16 cellular contexts compared by ENCODE assay signal in genomic region chr9:121601234-121601633, GRCh38. TPM values are rescaled to one million over a fixed set of nuclear protein-coding genes. Genes with fewer than 3 reads are reported as not detected.
DNase-seq lines count a peak whose midpoint lies in the region; TF ChIP-seq lines count a peak whose summit lies in the region.
"Had no signal": no experiment of that assay in that cellular context is flagged by ENCODE, and none has a peak within 500 bp of the region (broad histone marks: within the 10 kb centered on the region; RNA-seq: fewer than 3 reads in every experiment).

No MANE protein-coding gene starts in this region.

- POLR2A ChIA-PET in Caco-2 (lab: Charles Lee): no interaction called here

- TF ChIP-seq CTCF in Caco-2 (IDR thresholded peaks at IDR 0.05; ENCODE audit: insufficient read depth in 1 of 2, low read depth in 1 of 2, low read length in 1 of 2, severe bottlenecking in 1 of 2, unreplicated experiment in 1 of 2) (no peak), choroid plexus epithelial cell (conservative IDR thresholded peaks at IDR 0.05; ENCODE audit: low read depth, low read length) (no peak), neural crest cell (conservative IDR thresholded peaks at IDR 0.05) (no peak)

- no TSS peak for BruUV-seq in Caco-2 (replicated peaks; lab: Mats Ljungman, UMichigan)

- H3K9me3 Mint-ChIP-seq in Caco-2 (ENCODE audit: unreplicated experiment) (no peaks in the 10 kb centered on the region), neural crest cell (peaks cover 4% of the 10 kb centered on the region)

- in situ Hi-C loops in G401 (cut with HindIII; ENCODE audit: low sequenced_read_pairs): no loop called here

- H3K27me3 Mint-ChIP-seq in Caco-2 (ENCODE audit: insufficient read depth, unreplicated experiment) (no peaks in the 10 kb centered on the region), neural crest cell (ENCODE audit: low read depth) (peaks cover 36% of the 10 kb centered on the region)

- peaks cover 10% of the 10 kb centered on the region for H3K4me1 Mint-ChIP-seq in Caco-2 (ENCODE audit: low read depth, unreplicated experiment)
- H3K4me1 Mint-ChIP-seq in neural crest cell: peaks cover 32% of the 10 kb centered on the region

- H3K27me3 ChIP-seq in Caco-2 (replicated peaks; ENCODE audit: control insufficient read depth, insufficient read depth, low read length): no peaks in the 10 kb centered on the region

- H3K4me3 Mint-ChIP-seq in Caco-2 (ENCODE audit: unreplicated experiment) (peak overlapping the region; percentile 67), neural crest cell (peak overlapping the region; percentile 50)
- H3K4me3 Mint-ChIP-seq: activated naive CD8-positive, alpha-beta T cell; B cell had no signal

- H3K27ac Mint-ChIP-seq in Caco-2 (ENCODE audit: unreplicated experiment) (no peak overlapping the region), neural crest cell (ENCODE audit: unreplicated experiment) (no peak overlapping the region)
- H3K27ac Mint-ChIP-seq: activated naive CD8-positive, alpha-beta T cell; B cell had no signal

- 0 out of 2 replicates have a peak, but pooled peaks cover 5% of the 10 kb centered on the region for H3K4me1 ChIP-seq in Caco-2

- intact Hi-C loops in Caco-2 (cut with micrococcal nuclease; ENCODE audit: unreplicated experiment): no loop called here

- DNase-seq in Caco-2: no peak
- DNase-seq in NOMO-1 (lab: John Stamatoyannopoulos, UW; ENCODE audit: unreplicated experiment in 2 of 2): peak; percentile 17 to 89
- peak; percentile 31 for DNase-seq in choroid plexus epithelial cell (ENCODE audit: low read depth)
- no peak for DNase-seq in neural crest cell (ENCODE audit: low read depth, low spot score)
- DNase-seq in NCI-H2107 (lab: John Stamatoyannopoulos, UW): no peak
- DNase-seq in anterior cingulate cortex (lab: John Stamatoyannopoulos, UW): no peak
- DNase-seq in activated T-cell treated with anti-CD3 and anti-CD28 coated beads, Interleukin-2, amount 50 U/mL, for 48 hours: no peak
- DNase-seq in G401 (ENCODE audit: low spot score): no peak
- DNase-seq: activated CD8-positive, alpha-beta memory T cell treated with anti-CD3 and anti-CD28 coated beads, Interleukin-2, amount 50 U/mL, for 4 hours; DMS79; NCI-H1436 treated with DMSO at 0.1 percent for 48 hours; NCI-H526; Right ventricle myocardium superior; transverse colon had no signal

- H3K36me3 ChIP-seq in Caco-2 (ENCODE audit: control insufficient read depth, insufficient read depth, low read length): no peaks in the 10 kb centered on the region
- H3K36me3 ChIP-seq: transverse colon had no signal

- H3K36me3 Mint-ChIP-seq in Caco-2 (ENCODE audit: insufficient read depth, unreplicated experiment) (no peaks in the 10 kb centered on the region), neural crest cell (ENCODE audit: low read depth) (peaks cover 2% of the 10 kb centered on the region)
- H3K36me3 Mint-ChIP-seq: activated naive CD8-positive, alpha-beta T cell had no signal

- peaks cover 7% of the 10 kb centered on the region; the same call in 1 of the 2 replicates for H3K9me3 ChIP-seq in Caco-2
- H3K9me3 ChIP-seq: transverse colon had no signal

- H3K4me3 ChIP-seq in Caco-2 (ENCODE audit: low read depth, low read length) (no peak overlapping the region), choroid plexus epithelial cell (ENCODE audit: low read depth, low read length) (no peak overlapping the region)
- H3K4me3 ChIP-seq: transverse colon had no signal

- CTCF ChIA-PET in Caco-2 (lab: Charles Lee): no interaction called here

RNA-seq across cellular contexts. Expression of gene DAB2IP, which starts 50.2 kb away (rescaled TPM):
- total RNA-seq in Caco-2 (2022) (18.0 and 26.0 TPM in 2 replicates), neural crest cell (46.4 and 48.3 TPM in 2 replicates)
- 30.0 and 44.9 TPM in 2 replicates for total RNA-seq in G401 (2014; rRNA removed; shearing (Covaris generic))

Comparison
In these comparisons a context has a peak if more than half of its experiments do, and no peak if none do; other contexts are left out.
1. DNase-seq: peak in NOMO-1 (2 of 2) and choroid plexus epithelial cell (single experiment); none in Caco-2 (0 of 2), neural crest cell (single experiment), NCI-H2107 (single experiment), anterior cingulate cortex (0 of 58), activated T-cell treated with anti-CD3 and anti-CD28 coated beads, Interleukin-2, amount 50 U/mL, for 48 hours (0 of 2) and G401 (single experiment).